Comparison of ENCODE assay signal across 1 cellular context in genomic region chr21:31072486-31072885, GRCh38.
TF ChIP-seq lines count a peak whose summit lies in the region.

No MANE protein-coding gene starts in this region.

TF ChIP-seq in GM23338, 12 proteins besides CTCF, POLR2A, EP300 and RAD21 (continued from another document):
- TF ChIP-seq ZNF462 (CRISPR knock-in tag; IDR thresholded peaks at IDR 0.05) (no peak), ETS1 (IDR thresholded peaks at IDR 0.05) (no peak), ZNF331 (CRISPR knock-in tag; IDR thresholded peaks at IDR 0.05; ENCODE audit: low read depth) (no peak)
